8 cellular contexts compared by ENCODE assay signal in genomic region chr1:65174585-65174984, GRCh38.
DNase-seq lines count a peak whose midpoint lies in the region; ATAC-seq lines count a peak whose summit lies in the region.

No MANE protein-coding gene starts in this region.

- no peaks in the 10 kb centered on the region for H3K36me3 Mint-ChIP-seq in stimulated activated naive B cell treated with anti-CD40 and anti-IgM and Interleukin-4, amounts not matched to agents 10 μg/mL and 1 μg/mL and 100 μg/mL, for 72 hours

- no peaks in the 10 kb centered on the region for H3K9me3 Mint-ChIP-seq in stimulated activated naive B cell treated with anti-CD40 and anti-IgM and Interleukin-4, amounts not matched to agents 10 μg/mL and 1 μg/mL and 100 μg/mL, for 72 hours

- no peak overlapping the region for H3K4me3 Mint-ChIP-seq in stimulated activated naive B cell treated with anti-CD40 and anti-IgM and Interleukin-4, amounts not matched to agents 10 μg/mL and 1 μg/mL and 100 μg/mL, for 72 hours

- no peaks in the 10 kb centered on the region for H3K27me3 Mint-ChIP-seq in stimulated activated naive B cell treated with anti-CD40 and anti-IgM and Interleukin-4, amounts not matched to agents 10 μg/mL and 1 μg/mL and 100 μg/mL, for 72 hours

- no peak overlapping the region for H3K27ac Mint-ChIP-seq in stimulated activated naive B cell treated with anti-CD40 and anti-IgM and Interleukin-4, amounts not matched to agents 10 μg/mL and 1 μg/mL and 100 μg/mL, for 72 hours

- peak; percentile 92 for DNase-seq in OCI-M1 (lab: John Stamatoyannopoulos, UW)
- peak; percentile 92 for DNase-seq in fibroblast of the conjunctiva (ENCODE audit: low read depth)
- no peak for DNase-seq in stimulated activated naive B cell treated with anti-CD40 and anti-IgM and Interleukin-4, amounts not matched to agents 10 μg/mL and 1 μg/mL and 100 μg/mL, for 72 hours
- DNase-seq in activated CD4-positive, alpha-beta T cell treated with anti-CD3 and anti-CD28 coated beads for 1 hour = no peak
- DNase-seq in activated naive CD4-positive, alpha-beta T cell treated with anti-CD3 and anti-CD28 coated beads, Interleukin-2, amount 50 U/mL, for 16 hours = no peak
- no peak for DNase-seq in activated gamma-delta T cell (lab: John Stamatoyannopoulos, UW)

- no peaks in the 10 kb centered on the region for H3K4me1 Mint-ChIP-seq in stimulated activated naive B cell treated with anti-CD40 and anti-IgM and Interleukin-4, amounts not matched to agents 10 μg/mL and 1 μg/mL and 100 μg/mL, for 72 hours

- ATAC-seq in GM18868 (IDR thresholded peaks at IDR 0.05; ENCODE audit: unreplicated experiment) (peak; percentile 93), HG02973 (IDR thresholded peaks at IDR 0.05; ENCODE audit: unreplicated experiment) (peak; percentile 97)
- peak; percentile 29 to 42 for ATAC-seq in stimulated activated naive B cell treated with anti-CD40 and anti-IgM and Interleukin-4, amounts not matched to agents 10 μg/mL and 1 μg/mL and 100 μg/mL, for 72 hours (replicated peaks)

Comparison
In these comparisons a context has a peak if more than half of its experiments do, and no peak if none do; other contexts are left out.
1. ATAC-seq: peak in every context shown above with its lines; median percentile 97 in HG02973; 93 in GM18868; 36 in stimulated activated naive B cell treated with anti-CD40 and anti-IgM and Interleukin-4, amounts not matched to agents 10 μg/mL and 1 μg/mL and 100 μg/mL, for 72 hours.
2. DNase-seq: peak in OCI-M1 (single experiment) and fibroblast of the conjunctiva (single experiment); none in stimulated activated naive B cell treated with anti-CD40 and anti-IgM and Interleukin-4, amounts not matched to agents 10 μg/mL and 1 μg/mL and 100 μg/mL, for 72 hours (single experiment), activated CD4-positive, alpha-beta T cell treated with anti-CD3 and anti-CD28 coated beads for 1 hour (single experiment), activated naive CD4-positive, alpha-beta T cell treated with anti-CD3 and anti-CD28 coated beads, Interleukin-2, amount 50 U/mL, for 16 hours (single experiment) and activated gamma-delta T cell (single experiment).